In genomic region chr17:14337596-14338079, GRCh38 we compare ENCODE assay signal across 11 cellular contexts. TPM values are rescaled to one million over a fixed set of nuclear protein-coding genes. Genes with fewer than 3 reads are reported as not detected.
DNase-seq lines count a peak whose midpoint lies in the region; ATAC-seq and TF ChIP-seq lines count a peak whose summit lies in the region.
"Had no signal": no experiment of that assay in that cellular context is flagged by ENCODE, and none has a peak within 500 bp of the region (broad histone marks: within the 10 kb centered on the region; RNA-seq: fewer than 3 reads in every experiment).

No MANE protein-coding gene starts in this region.

- H3K27ac Mint-ChIP-seq in activated naive CD4-positive, alpha-beta T cell treated with anti-CD3 and anti-CD28 coated beads, Interleukin-2, amount 10 ng/mL, durations not matched to agents 7 days and 5 days = no peak overlapping the region
- peak overlapping the region; percentile 89 for H3K27ac Mint-ChIP-seq in activated T-helper 1 cell treated with anti-CD3 and anti-CD28 coated beads, Interleukin-12 subunit alpha, Interleukin-12 subunit beta, Interleukin-2, Interleukin-4 antibody, amounts not matched to agents 30 ng/mL and 10 ng/mL and 1 ng/mL, durations not matched to agents 14 hours and 24 hours and 36 hours
- H3K27ac Mint-ChIP-seq in stimulated activated effector memory CD8-positive, alpha-beta T cell treated with anti-CD3 and anti-CD28 coated beads, Interleukin-12 subunit alpha, Interleukin-12 subunit beta, amount 100 ng/mL, for 72 hours = peak overlapping the region; percentile 33

- peaks cover 68% of the 10 kb centered on the region for H3K4me1 Mint-ChIP-seq in activated naive CD4-positive, alpha-beta T cell treated with anti-CD3 and anti-CD28 coated beads, Interleukin-2, amount 10 ng/mL, durations not matched to agents 7 days and 5 days
- peaks cover 61% of the 10 kb centered on the region for H3K4me1 Mint-ChIP-seq in activated T-helper 1 cell treated with anti-CD3 and anti-CD28 coated beads, Interleukin-12 subunit alpha, Interleukin-12 subunit beta, Interleukin-2, Interleukin-4 antibody, amounts not matched to agents 30 ng/mL and 10 ng/mL and 1 ng/mL, durations not matched to agents 14 hours and 24 hours and 36 hours (ENCODE audit: low read depth)
- H3K4me1 Mint-ChIP-seq in stimulated activated effector memory CD8-positive, alpha-beta T cell treated with anti-CD3 and anti-CD28 coated beads, Interleukin-12 subunit alpha, Interleukin-12 subunit beta, amount 100 ng/mL, for 72 hours = peaks cover 67% of the 10 kb centered on the region

- no peak overlapping the region for H3K4me3 Mint-ChIP-seq in activated naive CD4-positive, alpha-beta T cell treated with anti-CD3 and anti-CD28 coated beads, Interleukin-2, amount 10 ng/mL, durations not matched to agents 7 days and 5 days
- H3K4me3 Mint-ChIP-seq in activated T-helper 1 cell treated with anti-CD3 and anti-CD28 coated beads, Interleukin-12 subunit alpha, Interleukin-12 subunit beta, Interleukin-2, Interleukin-4 antibody, amounts not matched to agents 30 ng/mL and 10 ng/mL and 1 ng/mL, durations not matched to agents 14 hours and 24 hours and 36 hours = peak overlapping the region; percentile 69
- H3K4me3 Mint-ChIP-seq in stimulated activated effector memory CD8-positive, alpha-beta T cell treated with anti-CD3 and anti-CD28 coated beads, Interleukin-12 subunit alpha, Interleukin-12 subunit beta, amount 100 ng/mL, for 72 hours = peak overlapping the region; percentile 27

- no peaks in the 10 kb centered on the region for H3K36me3 ChIP-seq in uterus

- H3K4me1 ChIP-seq in uterus = no peaks in the 10 kb centered on the region

- ATAC-seq in HG03025 (IDR thresholded peaks at IDR 0.05; ENCODE audit: low FRiP score, unreplicated experiment) (peak; percentile 78), GM19467 (IDR thresholded peaks at IDR 0.05; ENCODE audit: unreplicated experiment) (no peak)
- peak; percentile 98 for ATAC-seq in stimulated activated effector memory CD8-positive, alpha-beta T cell treated with anti-CD3 and anti-CD28 coated beads, Interleukin-12 subunit alpha, Interleukin-12 subunit beta, amount 100 ng/mL, for 72 hours

- H3K27me3 ChIP-seq in uterus = no peaks in the 10 kb centered on the region

- intact Hi-C loops in activated T-helper 1 cell treated with anti-CD3 and anti-CD28 coated beads, Interleukin-12 subunit alpha, Interleukin-12 subunit beta, Interleukin-2, Interleukin-4 antibody, amounts not matched to agents 30 ng/mL and 10 ng/mL and 1 ng/mL, durations not matched to agents 14 hours and 24 hours and 36 hours (cut with micrococcal nuclease) = loop anchor here (1.0 to 2.0 kb wide), 6 partner anchors 14 to 136 kb away; partner anchors contain the start of gene HS3ST3B1
- intact Hi-C loops in uterus (cut with DNase I; ENCODE audit: low total_unique reads) = no loop called here

- peaks cover 2% of the 10 kb centered on the region for H3K9me3 Mint-ChIP-seq in activated naive CD4-positive, alpha-beta T cell treated with anti-CD3 and anti-CD28 coated beads, Interleukin-2, amount 10 ng/mL, durations not matched to agents 7 days and 5 days
- no peaks in the 10 kb centered on the region for H3K9me3 Mint-ChIP-seq in activated T-helper 1 cell treated with anti-CD3 and anti-CD28 coated beads, Interleukin-12 subunit alpha, Interleukin-12 subunit beta, Interleukin-2, Interleukin-4 antibody, amounts not matched to agents 30 ng/mL and 10 ng/mL and 1 ng/mL, durations not matched to agents 14 hours and 24 hours and 36 hours
- H3K9me3 Mint-ChIP-seq in stimulated activated effector memory CD8-positive, alpha-beta T cell treated with anti-CD3 and anti-CD28 coated beads, Interleukin-12 subunit alpha, Interleukin-12 subunit beta, amount 100 ng/mL, for 72 hours = no peaks in the 10 kb centered on the region

- CTCF ChIA-PET in activated naive CD4-positive, alpha-beta T cell treated with anti-CD3 and anti-CD28 coated beads, Interleukin-2, amount 10 ng/mL, durations not matched to agents 7 days and 5 days (lab: Charles Lee) = no interaction called here

- H3K27ac ChIP-seq in uterus = no peak overlapping the region

- TF ChIP-seq POLR2A in uterus (IDR thresholded peaks at IDR 0.05) = no peak

- peak; percentile 67 for DNase-seq in activated naive CD4-positive, alpha-beta T cell treated with Interleukin-2 at 50 U/mL for 16 hours
- DNase-seq in activated naive CD4-positive, alpha-beta T cell treated with anti-CD3 and anti-CD28 coated beads, Interleukin-2, amount 10 ng/mL, durations not matched to agents 7 days and 5 days = no peak
- DNase-seq in activated T-helper 1 cell treated with anti-CD3 and anti-CD28 coated beads, Interleukin-12 subunit alpha, Interleukin-12 subunit beta, Interleukin-2, Interleukin-4 antibody, amounts not matched to agents 30 ng/mL and 10 ng/mL and 1 ng/mL, durations not matched to agents 14 hours and 24 hours and 36 hours (ENCODE audit: low spot score) = no peak
- peak; percentile 22 to 70 for DNase-seq in stimulated activated effector memory CD8-positive, alpha-beta T cell treated with anti-CD3 and anti-CD28 coated beads, Interleukin-12 subunit alpha, Interleukin-12 subunit beta, amount 100 ng/mL, for 72 hours (ENCODE audit: low spot score in 2 of 2)
- DNase-seq in uterus (no peak), Ammon's horn (ENCODE audit: low spot score) (no peak)
- DNase-seq: central memory CD4-positive, alpha-beta T cell; glutamatergic neuron; NCI-H69 had no signal

- no peak overlapping the region for H3K4me3 ChIP-seq in uterus

- H3K27me3 Mint-ChIP-seq in activated naive CD4-positive, alpha-beta T cell treated with anti-CD3 and anti-CD28 coated beads, Interleukin-2, amount 10 ng/mL, durations not matched to agents 7 days and 5 days = no peaks in the 10 kb centered on the region
- H3K27me3 Mint-ChIP-seq in activated T-helper 1 cell treated with anti-CD3 and anti-CD28 coated beads, Interleukin-12 subunit alpha, Interleukin-12 subunit beta, Interleukin-2, Interleukin-4 antibody, amounts not matched to agents 30 ng/mL and 10 ng/mL and 1 ng/mL, durations not matched to agents 14 hours and 24 hours and 36 hours (ENCODE audit: insufficient read depth) = no peaks in the 10 kb centered on the region

- peaks cover 21% of the 10 kb centered on the region for H3K36me3 Mint-ChIP-seq in activated naive CD4-positive, alpha-beta T cell treated with anti-CD3 and anti-CD28 coated beads, Interleukin-2, amount 10 ng/mL, durations not matched to agents 7 days and 5 days
- peaks cover 26% of the 10 kb centered on the region for H3K36me3 Mint-ChIP-seq in activated T-helper 1 cell treated with anti-CD3 and anti-CD28 coated beads, Interleukin-12 subunit alpha, Interleukin-12 subunit beta, Interleukin-2, Interleukin-4 antibody, amounts not matched to agents 30 ng/mL and 10 ng/mL and 1 ng/mL, durations not matched to agents 14 hours and 24 hours and 36 hours (ENCODE audit: low read depth)
- H3K36me3 Mint-ChIP-seq in stimulated activated effector memory CD8-positive, alpha-beta T cell treated with anti-CD3 and anti-CD28 coated beads, Interleukin-12 subunit alpha, Interleukin-12 subunit beta, amount 100 ng/mL, for 72 hours = no peaks in the 10 kb centered on the region

- no peak for TF ChIP-seq CTCF in uterus (IDR thresholded peaks at IDR 0.05)

- no peaks in the 10 kb centered on the region for H3K9me3 ChIP-seq in uterus

RNA-seq across cellular contexts. Expression of gene HS3ST3B1, which starts 36.8 kb away (rescaled TPM):
- total RNA-seq in activated T-helper 1 cell treated with anti-CD3 and anti-CD28 coated beads, Interleukin-12 subunit alpha, Interleukin-12 subunit beta, Interleukin-2, Interleukin-4 antibody, amounts not matched to agents 30 ng/mL and 10 ng/mL and 1 ng/mL, durations not matched to agents 14 hours and 24 hours and 36 hours = 32.3 and 33.8 TPM in 2 replicates
- total RNA-seq in uterus = 1 to 10 TPM in 3 of 4 donors, not detected in 1; 1.5 to 5.3 (median 3.1) TPM

Comparison
In these comparisons a context has a peak if more than half of its experiments do, and no peak if none do; other contexts are left out.
1. DNase-seq: peak in activated naive CD4-positive, alpha-beta T cell treated with Interleukin-2 at 50 U/mL for 16 hours (single experiment) and stimulated activated effector memory CD8-positive, alpha-beta T cell treated with anti-CD3 and anti-CD28 coated beads, Interleukin-12 subunit alpha, Interleukin-12 subunit beta, amount 100 ng/mL, for 72 hours (2 of 2); none in activated naive CD4-positive, alpha-beta T cell treated with anti-CD3 and anti-CD28 coated beads, Interleukin-2, amount 10 ng/mL, durations not matched to agents 7 days and 5 days (single experiment), activated T-helper 1 cell treated with anti-CD3 and anti-CD28 coated beads, Interleukin-12 subunit alpha, Interleukin-12 subunit beta, Interleukin-2, Interleukin-4 antibody, amounts not matched to agents 30 ng/mL and 10 ng/mL and 1 ng/mL, durations not matched to agents 14 hours and 24 hours and 36 hours (single experiment), uterus (0 of 2) and Ammon's horn (single experiment).